1 cellular context compared by ENCODE assay signal in the genomic region with DNA sequence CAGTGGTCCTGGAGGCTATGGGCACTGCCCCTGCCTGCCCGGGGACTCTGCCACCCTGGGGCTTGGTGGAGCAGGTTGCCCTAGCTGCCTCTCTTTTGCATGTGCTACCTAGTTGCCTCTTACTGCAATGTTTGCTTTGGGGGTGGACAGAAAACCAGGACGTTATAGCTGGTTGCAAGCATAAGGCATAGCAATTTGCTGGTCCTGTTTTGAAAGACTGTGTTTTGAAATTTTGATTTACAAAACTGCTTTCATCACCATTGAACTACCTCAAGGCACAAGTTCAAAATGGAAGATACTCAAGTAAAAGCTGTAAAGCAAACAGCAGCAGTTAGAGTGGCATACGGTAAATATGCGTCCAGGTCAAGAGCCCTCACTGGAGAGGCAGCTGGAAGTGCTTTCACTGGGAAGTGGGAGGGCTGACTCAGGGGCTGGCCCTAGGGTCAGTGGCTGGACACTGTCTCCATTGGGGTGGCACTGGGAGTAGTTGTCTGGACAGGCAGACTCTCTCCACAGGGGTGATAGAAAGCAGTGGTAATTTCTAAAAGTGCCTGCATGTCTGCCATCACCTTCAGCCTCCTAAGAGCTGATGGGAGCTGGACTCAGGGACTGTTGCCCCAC.
TF ChIP-seq lines count a peak whose summit lies in the region.

No MANE protein-coding gene starts in this region.

TF ChIP-seq in liver, 16 proteins besides CTCF, POLR2A, EP300 and RAD21 (continued from another document):
- TF ChIP-seq, protein P1, sequence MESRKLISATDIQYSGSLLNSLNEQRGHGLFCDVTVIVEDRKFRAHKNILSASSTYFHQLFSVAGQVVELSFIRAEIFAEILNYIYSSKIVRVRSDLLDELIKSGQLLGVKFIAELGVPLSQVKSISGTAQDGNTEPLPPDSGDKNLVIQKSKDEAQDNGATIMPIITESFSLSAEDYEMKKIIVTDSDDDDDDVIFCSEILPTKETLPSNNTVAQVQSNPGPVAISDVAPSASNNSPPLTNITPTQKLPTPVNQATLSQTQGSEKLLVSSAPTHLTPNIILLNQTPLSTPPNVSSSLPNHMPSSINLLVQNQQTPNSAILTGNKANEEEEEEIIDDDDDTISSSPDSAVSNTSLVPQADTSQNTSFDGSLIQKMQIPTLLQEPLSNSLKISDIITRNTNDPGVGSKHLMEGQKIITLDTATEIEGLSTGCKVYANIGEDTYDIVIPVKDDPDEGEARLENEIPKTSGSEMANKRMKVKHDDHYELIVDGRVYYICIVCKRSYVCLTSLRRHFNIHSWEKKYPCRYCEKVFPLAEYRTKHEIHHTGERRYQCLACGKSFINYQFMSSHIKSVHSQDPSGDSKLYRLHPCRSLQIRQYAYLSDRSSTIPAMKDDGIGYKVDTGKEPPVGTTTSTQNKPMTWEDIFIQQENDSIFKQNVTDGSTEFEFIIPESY (IDR thresholded peaks at IDR 0.05) = peak; percentile 88
- TF ChIP-seq, protein P2, sequence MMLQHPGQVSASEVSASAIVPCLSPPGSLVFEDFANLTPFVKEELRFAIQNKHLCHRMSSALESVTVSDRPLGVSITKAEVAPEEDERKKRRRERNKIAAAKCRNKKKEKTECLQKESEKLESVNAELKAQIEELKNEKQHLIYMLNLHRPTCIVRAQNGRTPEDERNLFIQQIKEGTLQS (IDR thresholded peaks at IDR 0.05) = peak; percentile 92
- TF ChIP-seq HNF4G (IDR thresholded peaks at IDR 0.05) = no peak
- no peak for TF ChIP-seq NR2F2 (IDR thresholded peaks at IDR 0.05)
- peak; percentile 97 for TF ChIP-seq YY1 (IDR thresholded peaks at IDR 0.05)
- TF ChIP-seq EGR1 (IDR thresholded peaks at IDR 0.05; ENCODE audit: low read depth in 2 of 2) = peak in 1 of 2 donors; percentile 75
- TF ChIP-seq FOXA1 (IDR thresholded peaks at IDR 0.05) = peak; percentile 79
- peak; percentile 90 to 96 for TF ChIP-seq RXRA (IDR thresholded peaks at IDR 0.05)
- peak; percentile 72 to 90 for TF ChIP-seq JUND (IDR thresholded peaks at IDR 0.05)
- peak; percentile 71 to 79 for TF ChIP-seq HNF4A (conservative IDR thresholded peaks at IDR 0.05)
- no peak for TF ChIP-seq TAF1 (conservative IDR thresholded peaks at IDR 0.05)
- TF ChIP-seq SP1 (IDR thresholded peaks at IDR 0.05) = peak; percentile 97
- TF ChIP-seq, protein P3, sequence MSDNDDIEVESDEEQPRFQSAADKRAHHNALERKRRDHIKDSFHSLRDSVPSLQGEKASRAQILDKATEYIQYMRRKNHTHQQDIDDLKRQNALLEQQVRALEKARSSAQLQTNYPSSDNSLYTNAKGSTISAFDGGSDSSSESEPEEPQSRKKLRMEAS (IDR thresholded peaks at IDR 0.05) = peak; percentile 92
